ENCODE assay signal across 1 cellular context in the genomic region with DNA sequence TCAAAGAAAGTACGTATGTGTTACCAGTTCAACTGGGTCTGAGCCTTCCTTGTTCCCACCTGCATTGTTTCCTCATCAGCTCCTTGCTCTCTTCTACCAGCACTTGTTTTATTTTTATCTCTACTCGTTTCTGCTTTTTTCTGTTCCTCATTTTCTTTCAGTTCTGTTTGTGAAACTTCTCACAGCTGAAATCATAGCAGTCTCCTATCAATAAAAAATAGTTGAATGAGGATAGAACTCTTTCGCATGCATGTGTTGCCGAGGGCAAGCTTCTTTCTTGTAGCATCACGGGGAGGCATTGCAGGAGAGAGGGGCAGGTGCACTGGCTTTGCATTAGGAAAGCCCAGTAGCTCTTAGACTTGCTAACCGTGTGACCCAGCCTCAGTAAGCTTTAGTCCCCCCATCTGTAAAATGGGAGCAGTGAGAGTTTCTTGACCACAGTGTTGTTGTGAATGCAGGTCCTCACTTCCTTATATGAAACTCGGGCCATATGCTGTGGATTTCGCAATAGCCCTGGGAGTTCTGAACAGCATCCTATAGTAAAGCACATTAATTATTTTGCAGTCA.
TF ChIP-seq lines count a peak whose summit lies in the region.

No MANE protein-coding gene starts in this region.

TF ChIP-seq in GM12878, 131 proteins besides CTCF, POLR2A, EP300 and RAD21 (continues in another document):
- TF ChIP-seq E4F1 (IDR thresholded peaks at IDR 0.05; ENCODE audit: borderline replicate concordance, partially characterized antibody): no peak
- TF ChIP-seq, protein P1, sequence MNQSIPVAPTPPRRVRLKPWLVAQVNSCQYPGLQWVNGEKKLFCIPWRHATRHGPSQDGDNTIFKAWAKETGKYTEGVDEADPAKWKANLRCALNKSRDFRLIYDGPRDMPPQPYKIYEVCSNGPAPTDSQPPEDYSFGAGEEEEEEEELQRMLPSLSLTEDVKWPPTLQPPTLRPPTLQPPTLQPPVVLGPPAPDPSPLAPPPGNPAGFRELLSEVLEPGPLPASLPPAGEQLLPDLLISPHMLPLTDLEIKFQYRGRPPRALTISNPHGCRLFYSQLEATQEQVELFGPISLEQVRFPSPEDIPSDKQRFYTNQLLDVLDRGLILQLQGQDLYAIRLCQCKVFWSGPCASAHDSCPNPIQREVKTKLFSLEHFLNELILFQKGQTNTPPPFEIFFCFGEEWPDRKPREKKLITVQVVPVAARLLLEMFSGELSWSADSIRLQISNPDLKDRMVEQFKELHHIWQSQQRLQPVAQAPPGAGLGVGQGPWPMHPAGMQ (IDR thresholded peaks at IDR 0.05; ENCODE audit: borderline replicate concordance): no peak
- no peak for TF ChIP-seq RFX5 (IDR thresholded peaks at IDR 0.05; ENCODE audit: low read depth, low read length)
- TF ChIP-seq, protein P2, sequence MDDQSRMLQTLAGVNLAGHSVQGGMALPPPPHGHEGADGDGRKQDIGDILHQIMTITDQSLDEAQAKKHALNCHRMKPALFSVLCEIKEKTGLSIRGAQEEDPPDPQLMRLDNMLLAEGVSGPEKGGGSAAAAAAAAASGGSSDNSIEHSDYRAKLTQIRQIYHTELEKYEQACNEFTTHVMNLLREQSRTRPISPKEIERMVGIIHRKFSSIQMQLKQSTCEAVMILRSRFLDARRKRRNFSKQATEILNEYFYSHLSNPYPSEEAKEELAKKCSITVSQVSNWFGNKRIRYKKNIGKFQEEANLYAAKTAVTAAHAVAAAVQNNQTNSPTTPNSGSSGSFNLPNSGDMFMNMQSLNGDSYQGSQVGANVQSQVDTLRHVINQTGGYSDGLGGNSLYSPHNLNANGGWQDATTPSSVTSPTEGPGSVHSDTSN (IDR thresholded peaks at IDR 0.05; ENCODE audit: insufficient replicate concordance, low read depth, low read length): no peak
- TF ChIP-seq JUND (IDR thresholded peaks at IDR 0.05; ENCODE audit: low read depth, low read length): no peak
- TF ChIP-seq HSF1 (IDR thresholded peaks at IDR 0.05; ENCODE audit: low read depth, low read length): no peak
- TF ChIP-seq, protein P3, sequence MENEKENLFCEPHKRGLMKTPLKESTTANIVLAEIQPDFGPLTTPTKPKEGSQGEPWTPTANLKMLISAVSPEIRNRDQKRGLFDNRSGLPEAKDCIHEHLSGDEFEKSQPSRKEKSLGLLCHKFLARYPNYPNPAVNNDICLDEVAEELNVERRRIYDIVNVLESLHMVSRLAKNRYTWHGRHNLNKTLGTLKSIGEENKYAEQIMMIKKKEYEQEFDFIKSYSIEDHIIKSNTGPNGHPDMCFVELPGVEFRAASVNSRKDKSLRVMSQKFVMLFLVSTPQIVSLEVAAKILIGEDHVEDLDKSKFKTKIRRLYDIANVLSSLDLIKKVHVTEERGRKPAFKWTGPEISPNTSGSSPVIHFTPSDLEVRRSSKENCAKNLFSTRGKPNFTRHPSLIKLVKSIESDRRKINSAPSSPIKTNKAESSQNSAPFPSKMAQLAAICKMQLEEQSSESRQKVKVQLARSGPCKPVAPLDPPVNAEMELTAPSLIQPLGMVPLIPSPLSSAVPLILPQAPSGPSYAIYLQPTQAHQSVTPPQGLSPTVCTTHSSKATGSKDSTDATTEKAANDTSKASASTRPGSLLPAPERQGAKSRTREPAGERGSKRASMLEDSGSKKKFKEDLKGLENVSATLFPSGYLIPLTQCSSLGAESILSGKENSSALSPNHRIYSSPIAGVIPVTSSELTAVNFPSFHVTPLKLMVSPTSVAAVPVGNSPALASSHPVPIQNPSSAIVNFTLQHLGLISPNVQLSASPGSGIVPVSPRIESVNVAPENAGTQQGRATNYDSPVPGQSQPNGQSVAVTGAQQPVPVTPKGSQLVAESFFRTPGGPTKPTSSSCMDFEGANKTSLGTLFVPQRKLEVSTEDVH (IDR thresholded peaks at IDR 0.05; ENCODE audit: low read depth, partially characterized antibody): no peak
- TF ChIP-seq STAT3 (IDR thresholded peaks at IDR 0.05; ENCODE audit: low read depth, low read length): no peak
- no peak for TF ChIP-seq MYB (IDR thresholded peaks at IDR 0.05; ENCODE audit: borderline replicate concordance, low read depth, low read length)
- no peak for TF ChIP-seq SMC3 (IDR thresholded peaks at IDR 0.05; ENCODE audit: borderline replicate concordance, low read length)
- TF ChIP-seq ATF2 (IDR thresholded peaks at IDR 0.05; ENCODE audit: low read length): peak; percentile 38; the same call in 1 of the 2 replicates
- no peak for TF ChIP-seq PRDM15 (CRISPR knock-in tag; IDR thresholded peaks at IDR 0.05)
- no peak for TF ChIP-seq REST (IDR thresholded peaks at IDR 0.05; ENCODE audit: low read depth, low read length)
- no peak for TF ChIP-seq SREBF2 (IDR thresholded peaks at IDR 0.05; ENCODE audit: low read length)
- no peak for TF ChIP-seq PKNOX1 (IDR thresholded peaks at IDR 0.05)
- TF ChIP-seq BMI1 (IDR thresholded peaks at IDR 0.05; ENCODE audit: borderline replicate concordance): peak; percentile 31; the same call in 1 of the 2 replicates
- peak; percentile 76 for TF ChIP-seq GATAD2B (conservative IDR thresholded peaks at IDR 0.05; ENCODE audit: low read depth)
- TF ChIP-seq SUPT20H (IDR thresholded peaks at IDR 0.05; ENCODE audit: borderline replicate concordance, control insufficient read depth, low read depth, low read length): no peak
- TF ChIP-seq RB1 (IDR thresholded peaks at IDR 0.05; ENCODE audit: borderline replicate concordance): no peak
- TF ChIP-seq FOS (IDR thresholded peaks at IDR 0.05; ENCODE audit: borderline replicate concordance, extremely low read depth, insufficient read length): no peak
- no peak for TF ChIP-seq NFYA (IDR thresholded peaks at IDR 0.05; ENCODE audit: borderline replicate concordance, low read depth, low read length)
- TF ChIP-seq IKZF2 (IDR thresholded peaks at IDR 0.05): peak; percentile 88 to 90
- TF ChIP-seq FOXM1 (IDR thresholded peaks at IDR 0.05; ENCODE audit: low read depth, low read length): peak; percentile 65; the same call in 1 of the 2 replicates
- 0 out of 2 replicates have a peak, but pooled peaks have one; percentile 22 for TF ChIP-seq HDGF (IDR thresholded peaks at IDR 0.05)
- no peak for TF ChIP-seq MXI1 (IDR thresholded peaks at IDR 0.05; ENCODE audit: low read depth, low read length)
- TF ChIP-seq BHLHE40 (IDR thresholded peaks at IDR 0.05; ENCODE audit: borderline replicate concordance in 1 of 2, low read depth in 2 of 2, low read length in 1 of 2): peak; percentile 32 to 63; a peak in 2 of 4 replicates
- TF ChIP-seq JUNB (IDR thresholded peaks at IDR 0.05): no peak
- no peak; the same call in 1 of the 2 replicates for TF ChIP-seq CREM (IDR thresholded peaks at IDR 0.05; ENCODE audit: low read depth)
- no peak for TF ChIP-seq TARDBP (IDR thresholded peaks at IDR 0.05; ENCODE audit: borderline replicate concordance)
- TF ChIP-seq SMAD1 (IDR thresholded peaks at IDR 0.05; ENCODE audit: low read depth, partially characterized antibody): no peak
- no peak for TF ChIP-seq SIX5 (IDR thresholded peaks at IDR 0.05; ENCODE audit: low read depth, low read length, severe bottlenecking)
- no peak for TF ChIP-seq RELA (IDR thresholded peaks at IDR 0.05; ENCODE audit: borderline replicate concordance, partially characterized antibody)
